In genomic region chr6:55953384-55953783, GRCh38 we compare ENCODE assay signal across 10 cellular contexts.
DNase-seq lines count a peak whose midpoint lies in the region; ATAC-seq and TF ChIP-seq lines count a peak whose summit lies in the region.
"Had no signal": no experiment of that assay in that cellular context is flagged by ENCODE, and none has a peak within 500 bp of the region (broad histone marks: within the 10 kb centered on the region; RNA-seq: fewer than 3 reads in every experiment).

No MANE protein-coding gene starts in this region.

- no peaks in the 10 kb centered on the region for H3K36me3 ChIP-seq in cardiac muscle cell
- no peaks in the 10 kb centered on the region for H3K36me3 ChIP-seq in transverse colon

- DNase-seq in NCI-H2196 treated with DMSO at 0.1 percent for 48 hours (lab: John Stamatoyannopoulos, UW; ENCODE audit: unreplicated experiment): peak; percentile 1
- no peak for DNase-seq in NCI-H2196 (lab: John Stamatoyannopoulos, UW; ENCODE audit: unreplicated experiment)
- peak; percentile 11 to 38 for DNase-seq in SHP77 (lab: John Stamatoyannopoulos, UW)
- DNase-seq in cardiac muscle cell (ENCODE audit: low read depth in 1 of 2, low spot score in 1 of 2): peak in 1 of 2 donors; percentile 75
- no peak for DNase-seq in transverse colon
- DNase-seq in T-helper 17 cell: no peak
- DNase-seq: amygdala; CD8-positive, alpha-beta memory T cell had no signal

- no peak overlapping the region for H3K4me3 Mint-ChIP-seq in T-helper 17 cell
- H3K4me3 Mint-ChIP-seq: CD8-positive, alpha-beta memory T cell had no signal

- no peak overlapping the region for H3K27ac ChIP-seq in cardiac muscle cell
- no peak overlapping the region for H3K27ac ChIP-seq in transverse colon

- peak; percentile 51 for TF ChIP-seq CTCF in cardiac muscle cell (IDR thresholded peaks at IDR 0.05; ENCODE audit: low read depth, low read length)
- TF ChIP-seq CTCF in transverse colon (IDR thresholded peaks at IDR 0.05): peak in 3 of 5 experiments; percentile 12 to 23 (median 15)

- intact Hi-C loops in transverse colon (cut with DNase I; ENCODE audit: low total_unique reads): no loop called here

- 25 to 30% methylated on average over 7 of the region's 7 CpGs for WGBS in transverse colon (ENCODE audit: low coverage in 1 of 2), 2 donors

- TF ChIP-seq POLR2A in transverse colon (IDR thresholded peaks at IDR 0.05): no peak

- no peak for TF ChIP-seq EP300 in transverse colon (IDR thresholded peaks at IDR 0.05; ENCODE audit: low read depth)

- no peak overlapping the region for H3K4me3 ChIP-seq in cardiac muscle cell
- no peak overlapping the region for H3K4me3 ChIP-seq in transverse colon

- H3K27me3 ChIP-seq in cardiac muscle cell (no peaks in the 10 kb centered on the region), transverse colon (no peaks in the 10 kb centered on the region)

- no peak overlapping the region for H3K27ac Mint-ChIP-seq in T-helper 17 cell
- H3K27ac Mint-ChIP-seq: CD8-positive, alpha-beta memory T cell had no signal

- ATAC-seq in T-helper 17 cell: no peak
- no peak for ATAC-seq in HG03342 (IDR thresholded peaks at IDR 0.05; ENCODE audit: unreplicated experiment)
- ATAC-seq in GM21381 (IDR thresholded peaks at IDR 0.05; ENCODE audit: unreplicated experiment): no peak

- in situ Hi-C loops in transverse colon (cut with MboI; ENCODE audit: low pct_ligation_motif_present in 1 of 4, low pct_unique_long_range_greater_than_20kb in 1 of 4, low sequenced_read_pairs in 3 of 4): no loop called here

- H3K4me1 Mint-ChIP-seq in T-helper 17 cell: no peaks in the 10 kb centered on the region
- H3K4me1 Mint-ChIP-seq: CD8-positive, alpha-beta memory T cell had no signal

- no peaks in the 10 kb centered on the region for H3K36me3 Mint-ChIP-seq in T-helper 17 cell (ENCODE audit: low read depth)
- H3K36me3 Mint-ChIP-seq: CD8-positive, alpha-beta memory T cell had no signal

- H3K4me1 ChIP-seq in cardiac muscle cell (ENCODE audit: low read depth): no peaks in the 10 kb centered on the region
- peaks cover 0 to 3% (median 0%) of the 10 kb centered on the region in 4 donors for H3K4me1 ChIP-seq in transverse colon

- H3K27me3 Mint-ChIP-seq in T-helper 17 cell: no peaks in the 10 kb centered on the region

- H3K9me3 ChIP-seq in cardiac muscle cell (ENCODE audit: low read depth) (no peaks in the 10 kb centered on the region), transverse colon (no peaks in the 10 kb centered on the region), T-helper 17 cell (ENCODE audit: control insufficient read depth, low read length, poor library complexity, severe bottlenecking) (no peaks in the 10 kb centered on the region)

Comparison
In these comparisons a context has a peak if more than half of its experiments do, and no peak if none do; other contexts are left out.
1. DNase-seq: peak in NCI-H2196 treated with DMSO at 0.1 percent for 48 hours (single experiment) and SHP77 (2 of 2); none in NCI-H2196 (single experiment), transverse colon (single experiment) and T-helper 17 cell (0 of 3).